Comparison of ENCODE assay signal across 8 cellular contexts in the genomic region with DNA sequence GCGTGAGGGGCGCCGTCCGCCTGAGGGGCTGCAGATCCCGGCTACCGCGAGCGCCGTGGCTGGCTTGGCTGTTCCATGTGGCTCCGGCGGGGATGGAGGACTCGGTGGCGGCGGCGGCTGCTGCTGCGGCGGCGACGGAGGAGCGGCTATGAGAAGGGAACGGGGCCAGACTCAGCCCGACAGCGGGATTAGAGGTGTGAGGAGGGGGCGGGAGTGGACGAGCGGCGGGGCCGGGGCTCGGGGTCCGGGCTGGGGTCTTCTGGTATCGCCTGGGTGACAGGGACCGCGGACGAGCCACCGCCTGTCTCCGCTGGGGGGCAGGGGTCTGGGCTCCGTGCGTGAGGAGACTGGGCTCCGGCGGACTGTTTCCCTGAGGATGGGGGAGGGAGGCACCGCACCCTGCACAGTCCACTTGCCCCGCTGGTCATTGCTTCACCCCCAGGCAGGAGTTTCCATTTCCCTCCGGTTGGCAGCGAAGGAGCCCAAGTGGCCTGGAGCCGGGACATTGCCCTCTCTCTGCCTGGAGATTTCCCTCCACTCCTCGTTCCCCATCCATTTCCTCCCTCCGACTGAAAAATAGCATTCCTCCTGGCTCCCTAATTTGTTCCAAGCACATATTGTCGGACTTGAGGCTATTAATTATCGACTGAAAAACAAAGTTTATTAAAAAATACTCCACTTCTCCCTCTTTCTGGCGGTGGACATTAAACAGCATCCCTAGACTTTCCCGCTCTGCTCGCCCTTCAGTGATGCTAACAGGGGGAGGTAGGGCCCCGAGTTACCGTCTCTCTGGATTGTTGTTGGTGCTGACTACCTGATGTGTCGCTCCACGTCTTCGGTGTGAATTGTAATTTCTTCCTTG.
DNase-seq lines count a peak whose midpoint lies in the region; ATAC-seq and TF ChIP-seq lines count a peak whose summit lies in the region.

No MANE protein-coding gene starts in this region.

- H3K4me3 Mint-ChIP-seq in dendritic cell treated with granulocyte-macrophage colony-stimulating factor and Interleukin-4, amounts not matched to agents 40 ng/mL and 50 ng/mL, for 4 days = peak overlapping the region; percentile 93

- no peaks in the 10 kb centered on the region for H3K27me3 ChIP-seq in MM.1S (replicated peaks; ENCODE audit: insufficient read depth, low read length)

- peak overlapping the region; percentile 36 for H2AFZ ChIP-seq in MM.1S (ENCODE audit: low read length)

- peak overlapping the region; percentile 84 for H3K4me3 ChIP-seq in MM.1S (ENCODE audit: low read length)
- H3K4me3 ChIP-seq in WI38 (ENCODE audit: low read depth, low read length) = peak overlapping the region; percentile 81

- H3K9me2 ChIP-seq in MM.1S (replicated peaks; ENCODE audit: insufficient read depth, low read length) = no peaks in the 10 kb centered on the region

- peak; percentile 33 for TF ChIP-seq CTCF in MM.1S (IDR thresholded peaks at IDR 0.05; ENCODE audit: low read length)
- no peak for TF ChIP-seq CTCF in WI38 (IDR thresholded peaks at IDR 0.05; ENCODE audit: low read depth, low read length)

- peaks cover 31% of the 10 kb centered on the region for H3K4me1 Mint-ChIP-seq in dendritic cell treated with granulocyte-macrophage colony-stimulating factor and Interleukin-4, amounts not matched to agents 40 ng/mL and 50 ng/mL, for 4 days (ENCODE audit: low read depth)

- H3F3A ChIP-seq in MM.1S (ENCODE audit: insufficient read depth, low read length) = peaks cover 6% of the 10 kb centered on the region; the same call in 1 of the 2 replicates

- H3K79me2 ChIP-seq in MM.1S (ENCODE audit: low read length) = peaks cover 21% of the 10 kb centered on the region

- H4K20me1 ChIP-seq in MM.1S (ENCODE audit: insufficient read depth, low read length) = no peaks in the 10 kb centered on the region

- H3K4me1 ChIP-seq in MM.1S (ENCODE audit: low read length) = peaks cover 22% of the 10 kb centered on the region

- H3K9ac ChIP-seq in MM.1S (ENCODE audit: low read length) = peak overlapping the region; percentile 63

- ATAC-seq in GM21528 (IDR thresholded peaks at IDR 0.05; ENCODE audit: low FRiP score, unreplicated experiment) (peak; percentile 8), HG02840 (IDR thresholded peaks at IDR 0.05; ENCODE audit: low FRiP score, unreplicated experiment) (no peak)

- H3K9me3 ChIP-seq in MM.1S (replicated peaks; ENCODE audit: insufficient read depth, low read length) = no peaks in the 10 kb centered on the region

- H3K9me3 Mint-ChIP-seq in dendritic cell treated with granulocyte-macrophage colony-stimulating factor and Interleukin-4, amounts not matched to agents 40 ng/mL and 50 ng/mL, for 4 days = no peaks in the 10 kb centered on the region

- peak overlapping the region; percentile 76 for H3K4me2 ChIP-seq in MM.1S (ENCODE audit: low read depth, low read length)

- H3K36me3 Mint-ChIP-seq in dendritic cell treated with granulocyte-macrophage colony-stimulating factor and Interleukin-4, amounts not matched to agents 40 ng/mL and 50 ng/mL, for 4 days (ENCODE audit: low read depth) = peaks cover 19% of the 10 kb centered on the region

- peaks cover 2% of the 10 kb centered on the region for H3K27me3 Mint-ChIP-seq in dendritic cell treated with granulocyte-macrophage colony-stimulating factor and Interleukin-4, amounts not matched to agents 40 ng/mL and 50 ng/mL, for 4 days

- H3K27ac Mint-ChIP-seq in dendritic cell treated with granulocyte-macrophage colony-stimulating factor and Interleukin-4, amounts not matched to agents 40 ng/mL and 50 ng/mL, for 4 days = peak overlapping the region; percentile 96

- no peak overlapping the region for H3K27ac ChIP-seq in MM.1S (ENCODE audit: low read length)

- DNase-seq in DMS114 treated with DMSO at 0.1 percent for 48 hours (lab: John Stamatoyannopoulos, UW; ENCODE audit: unreplicated experiment) (peak; percentile 42), MM.1S (peak; percentile 37), left kidney (ENCODE audit: low read depth, low spot score) (peak; percentile 88)
- peak; percentile 26 to 31 for DNase-seq in stimulated activated CD4-positive, alpha-beta T cell treated with anti-CD3 and anti-CD28 coated beads, Interleukin-4, amount 100 ng/mL, for 4 hours

- no peaks in the 10 kb centered on the region for H3K36me3 ChIP-seq in MM.1S (replicated peaks; ENCODE audit: insufficient read depth, low read length)

- intact Hi-C loops in dendritic cell treated with granulocyte-macrophage colony-stimulating factor and Interleukin-4, amounts not matched to agents 40 ng/mL and 50 ng/mL, for 4 days (cut with micrococcal nuclease) = loop anchor here (2.0 to 10.0 kb wide), 4 partner anchors 199 to 879 kb away; a partner anchor contains a TSS

Comparison
In these comparisons a context has a peak if more than half of its experiments do, and no peak if none do; other contexts are left out.
1. DNase-seq: peak in every context shown above with its lines; median percentile 88 in left kidney; 42 in DMS114 treated with DMSO at 0.1 percent for 48 hours; 37 in MM.1S; 28 in stimulated activated CD4-positive, alpha-beta T cell treated with anti-CD3 and anti-CD28 coated beads, Interleukin-4, amount 100 ng/mL, for 4 hours.